In genomic region chr11:76282106-76282630, GRCh38 we compare ENCODE assay signal across 27 cellular contexts.
"Had no signal": no experiment of that assay in that cellular context is flagged by ENCODE, and none has a peak within 500 bp of the region (broad histone marks: within the 10 kb centered on the region; RNA-seq: fewer than 3 reads in every experiment).

No MANE protein-coding gene starts in this region.

- H3K27me3 ChIP-seq: body of pancreas, dorsolateral prefrontal cortex, hepatocyte, left lung, neutrophil, pancreas, transverse colon had no signal

- H3K36me3 Mint-ChIP-seq: activated CD4-positive, alpha-beta memory T cell treated with anti-CD3 and anti-CD28 coated beads for 36 hours; activated CD8-positive, alpha-beta memory T cell treated with anti-CD3 and anti-CD28 coated beads, Interleukin-2, amount 10 ng/mL, durations not matched to agents 7 days and 5 days; activated naive CD4-positive, alpha-beta T cell treated with anti-CD3 and anti-CD28 coated beads, Interleukin-2, amount 10 ng/mL, durations not matched to agents 7 days and 5 days; immature natural killer cell; natural killer cell; WTC11 had no signal

- H3K4me1 Mint-ChIP-seq: activated CD8-positive, alpha-beta memory T cell treated with anti-CD3 and anti-CD28 coated beads, Interleukin-2, amount 10 ng/mL, durations not matched to agents 7 days and 5 days had no signal

- H3K4me2 ChIP-seq: hepatocyte had no signal

- H3K4me1 ChIP-seq: body of pancreas, left lung, pancreas, psoas muscle, transverse colon had no signal

- H3K4me3 Mint-ChIP-seq: activated CD4-positive, alpha-beta memory T cell treated with anti-CD3 and anti-CD28 coated beads for 36 hours; activated CD4-positive, alpha-beta T cell treated with anti-CD3 and anti-CD28 coated beads for 36 hours; activated CD8-positive, alpha-beta memory T cell treated with anti-CD3 and anti-CD28 coated beads, Interleukin-2, amount 10 ng/mL, durations not matched to agents 7 days and 5 days; activated naive CD4-positive, alpha-beta T cell treated with anti-CD3 and anti-CD28 coated beads, Interleukin-2, amount 10 ng/mL, durations not matched to agents 7 days and 5 days; effector memory CD8-positive, alpha-beta T cell; immature natural killer cell; natural killer cell; WTC11 had no signal

- H3K27me3 Mint-ChIP-seq: activated CD4-positive, alpha-beta memory T cell treated with anti-CD3 and anti-CD28 coated beads for 36 hours; activated CD4-positive, alpha-beta T cell treated with anti-CD3 and anti-CD28 coated beads for 36 hours; effector memory CD8-positive, alpha-beta T cell had no signal

- H3K4me3 ChIP-seq: body of pancreas, dorsolateral prefrontal cortex, hepatocyte, left lung, pancreas, psoas muscle, transverse colon had no signal

- H3K27ac Mint-ChIP-seq: activated CD4-positive, alpha-beta memory T cell treated with anti-CD3 and anti-CD28 coated beads for 36 hours; activated CD4-positive, alpha-beta T cell treated with anti-CD3 and anti-CD28 coated beads for 36 hours; activated CD8-positive, alpha-beta memory T cell treated with anti-CD3 and anti-CD28 coated beads, Interleukin-2, amount 10 ng/mL, durations not matched to agents 7 days and 5 days; activated naive CD4-positive, alpha-beta T cell treated with anti-CD3 and anti-CD28 coated beads, Interleukin-2, amount 10 ng/mL, durations not matched to agents 7 days and 5 days; WTC11 had no signal

- DNase-seq: activated CD4-positive, alpha-beta memory T cell treated with anti-CD3 and anti-CD28 coated beads for 36 hours; activated CD4-positive, alpha-beta T cell treated with anti-CD3 and anti-CD28 coated beads for 36 hours; activated CD8-positive, alpha-beta memory T cell treated with anti-CD3 and anti-CD28 coated beads, Interleukin-2, amount 10 ng/mL, durations not matched to agents 7 days and 5 days; activated effector memory CD4-positive, alpha-beta T cell treated with anti-CD3 and anti-CD28 coated beads, Interleukin-2, amount 50 U/mL, for 16 hours; activated naive CD4-positive, alpha-beta T cell treated with anti-CD3 and anti-CD28 coated beads, Interleukin-2, amount 10 ng/mL, durations not matched to agents 7 days and 5 days; activated T-cell treated with anti-CD3 and anti-CD28 coated beads for 4 hours; anterior cingulate cortex; body of pancreas; caudate nucleus; dorsolateral prefrontal cortex; effector memory CD8-positive, alpha-beta T cell; foreskin melanocyte; glutamatergic neuron; immature natural killer cell; natural killer cell; psoas muscle; right cardiac atrium; stimulated activated CD4-positive, alpha-beta T cell treated with anti-CD3 and anti-CD28 coated beads, Interleukin-12 subunit alpha, Interleukin-12 subunit beta, amount 100 ng/mL, for 4 hours; stimulated activated CD4-positive, alpha-beta T cell treated with anti-CD3 and anti-CD28 coated beads, Interleukin-4, amount 100 ng/mL, for 4 hours; T-helper 9 cell; transverse colon had no signal

- H3K79me2 ChIP-seq: hepatocyte had no signal

- H2AFZ ChIP-seq: hepatocyte had no signal

- H3K36me3 ChIP-seq: left lung, neutrophil, pancreas, transverse colon had no signal

- H3K9me3 Mint-ChIP-seq: activated CD4-positive, alpha-beta memory T cell treated with anti-CD3 and anti-CD28 coated beads for 36 hours; activated naive CD4-positive, alpha-beta T cell treated with anti-CD3 and anti-CD28 coated beads, Interleukin-2, amount 10 ng/mL, durations not matched to agents 7 days and 5 days; effector memory CD8-positive, alpha-beta T cell; immature natural killer cell; natural killer cell; WTC11 had no signal

- ATAC-seq: activated CD4-positive, alpha-beta T cell treated with anti-CD3 and anti-CD28 coated beads for 36 hours; activated CD8-positive, alpha-beta memory T cell treated with anti-CD3 and anti-CD28 coated beads, Interleukin-2, amount 10 ng/mL, durations not matched to agents 7 days and 5 days; body of pancreas; effector memory CD8-positive, alpha-beta T cell; esophagus mucosa; left lung; pancreas; psoas muscle; right cardiac atrium; WTC11 had no signal

- H3K27ac ChIP-seq: body of pancreas, dorsolateral prefrontal cortex, hepatocyte, left lung, neutrophil, pancreas, psoas muscle, transverse colon had no signal

- H3K9me3 ChIP-seq: body of pancreas, left lung, neutrophil, pancreas, psoas muscle, transverse colon had no signal
